24 cellular contexts compared by ENCODE assay signal in the genomic region with DNA sequence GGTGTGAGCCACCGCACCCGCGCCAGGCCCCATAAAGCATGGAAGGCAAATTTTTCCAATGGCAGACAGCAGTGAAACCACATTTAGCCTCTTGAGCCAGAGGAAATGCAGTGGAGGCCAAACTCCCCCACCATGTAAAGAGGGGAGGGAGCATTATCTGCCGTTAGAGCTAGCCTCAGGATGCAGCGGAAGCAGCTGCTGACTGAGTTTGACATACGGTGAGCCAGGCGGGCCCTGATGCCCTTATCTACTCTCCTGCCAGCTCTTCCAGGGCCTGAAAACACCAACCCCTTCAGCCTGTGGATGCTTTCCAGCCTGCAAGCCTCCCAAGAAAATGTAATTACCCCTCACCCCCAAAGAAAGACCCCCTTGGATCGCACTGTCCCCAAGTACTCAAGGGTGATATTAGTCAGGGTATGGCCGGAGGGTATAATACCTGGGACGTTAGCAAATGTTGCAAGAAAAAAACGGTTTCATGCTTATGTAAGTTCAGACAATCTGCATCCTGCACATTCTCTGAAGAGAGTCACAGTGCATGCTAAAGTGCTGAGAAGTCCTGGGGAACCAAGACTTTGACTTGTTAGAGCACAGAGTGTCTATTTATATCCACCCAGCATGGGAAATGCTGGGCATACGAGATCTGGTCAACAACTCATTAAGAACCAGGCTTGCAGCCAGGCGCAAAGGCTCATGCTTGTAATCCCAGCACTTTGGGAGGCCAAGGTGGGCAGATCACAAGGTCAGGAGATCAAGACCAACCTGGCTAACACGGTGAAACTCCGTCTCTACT. TPM values are rescaled to one million over a fixed set of nuclear protein-coding genes. Genes with fewer than 3 reads are reported as not detected.
DNase-seq lines count a peak whose midpoint lies in the region; ATAC-seq, FAIRE-seq and TF ChIP-seq lines count a peak whose summit lies in the region.
"Had no signal": no experiment of that assay in that cellular context is flagged by ENCODE, and none has a peak within 500 bp of the region (broad histone marks: within the 10 kb centered on the region; RNA-seq: fewer than 3 reads in every experiment).

No MANE protein-coding gene starts in this region.

- TF ChIP-seq EP300 in HepG2 (IDR thresholded peaks at IDR 0.05; ENCODE audit: low read depth in 2 of 2, low read length in 2 of 2) (no peak), HepG2 (CRISPR knock-in tag; IDR thresholded peaks at IDR 0.05; ENCODE audit: borderline replicate concordance) (no peak)

- intact Hi-C loops in right lobe of liver (cut with DNase I) (no loop called here), HepG2 (cut with micrococcal nuclease; ENCODE audit: unreplicated experiment) (no loop called here)

- in situ Hi-C loops in HepG2 (cut with HindIII; ENCODE audit: extremely low pct_ligation_motif_present, low pct_unique_long_range_greater_than_20kb) = no loop called here

- no TSS peak for BruUV-seq in HepG2 (replicated peaks; lab: Mats Ljungman, UMichigan)

- no peaks in the 10 kb centered on the region for H4K20me1 ChIP-seq in HepG2 (ENCODE audit: insufficient read depth, low read length)

- no peak for DNase-seq in right lobe of liver
- DNase-seq in HepG2 (ENCODE audit: low spot score) = no peak
- no peak for DNase-seq in right atrium auricular region (ENCODE audit: low spot score)
- no peak for DNase-seq in OCI-M1 (lab: John Stamatoyannopoulos, UW)
- no peak for DNase-seq in NCI-H1436 treated with DMSO at 0.1 percent for 48 hours (lab: John Stamatoyannopoulos, UW)
- no peak for DNase-seq in glomerular visceral epithelial cell (ENCODE audit: extremely low spot score)
- DNase-seq in A172 (ENCODE audit: low spot score) = no peak
- DNase-seq: activated CD4-positive, CD25-positive, alpha-beta regulatory T cell treated with anti-CD3 and anti-CD28 coated beads, Interleukin-2, amount 50 U/mL, for 72 hours; CD4-positive, alpha-beta memory T cell; DND-41; H7; naive B cell; NCI-H1694 treated with DMSO at 0.1 percent for 48 hours; NCI-H446 treated with DMSO at 0.1 percent for 48 hours; SHP77 treated with DMSO at 0.1 percent for 48 hours; T-helper 2 cell had no signal

- no peak overlapping the region for H3K4me3 ChIP-seq in right lobe of liver
- no peak overlapping the region for H3K4me3 ChIP-seq in HepG2 (replicated peaks in 1 of 3; ENCODE audit: insufficient read depth in 1 of 3, low read depth in 2 of 3, low read length in 3 of 3)
- no peak overlapping the region for H3K4me3 ChIP-seq in right atrium auricular region
- H3K4me3 ChIP-seq: tibial nerve had no signal

- no peak for FAIRE-seq in HepG2 (lab: Jason Lieb, UNC)
- FAIRE-seq: A204.1, colon had no signal

- H3K27me3 ChIP-seq in right lobe of liver (no peaks in the 10 kb centered on the region), HepG2 (ENCODE audit: control insufficient read depth in 1 of 2, insufficient read depth in 2 of 2, low read length in 2 of 2) (peaks cover 2 to 10% of the 10 kb centered on the region in 2 experiments; a peak in 3 of 5 replicates), right atrium auricular region (no peaks in the 10 kb centered on the region)
- H3K27me3 ChIP-seq: tibial nerve had no signal

- POLR2A ChIA-PET in HepG2 (lab: Yijun Ruan, JAX) = no interaction called here

- H3K79me2 ChIP-seq in HepG2 (ENCODE audit: insufficient read depth, low read length) = no peaks in the 10 kb centered on the region
- H3K79me2 ChIP-seq: parathyroid adenoma had no signal

- no peak for TF ChIP-seq RAD21 in HepG2 (CRISPR knock-in tag; IDR thresholded peaks at IDR 0.05)

- no peak overlapping the region for H3K4me2 ChIP-seq in HepG2 (ENCODE audit: low read depth, low read length)

- TF ChIP-seq POLR2A in right lobe of liver (IDR thresholded peaks at IDR 0.05) = no peak
- no peak for TF ChIP-seq POLR2A in HepG2 (IDR thresholded peaks at IDR 0.05; ENCODE audit: insufficient read depth in 1 of 2, low read depth in 2 of 2, low read length in 2 of 2)

- 53% methylated on average over 9 of the region's 15 CpGs for WGBS in right lobe of liver (ENCODE audit: insufficient coverage, low coverage, low lambda C conversion rate, missing lambda C conversion rate)
- WGBS in HepG2 (ENCODE audit: low lambda C conversion rate) = 45% methylated on average over 8 of the region's 15 CpGs

- peak in 3 of 4 donors; percentile 36 to 70 (median 57) for ATAC-seq in right lobe of liver
- ATAC-seq in HepG2 = no peak

- no peak overlapping the region for H3K9ac ChIP-seq in HepG2 (ENCODE audit: insufficient read depth, low read depth, low read length)
- H3K9ac ChIP-seq: parathyroid adenoma had no signal

- TF ChIP-seq CTCF in right lobe of liver (IDR thresholded peaks at IDR 0.05) (no peak), HepG2 (CRISPR knock-in tag; IDR thresholded peaks at IDR 0.05) (no peak), right atrium auricular region (IDR thresholded peaks at IDR 0.05) (no peak)

- H3K9me3 ChIP-seq in right lobe of liver (no peaks in the 10 kb centered on the region), HepG2 (ENCODE audit: low read length) (no peaks in the 10 kb centered on the region), right atrium auricular region (no peaks in the 10 kb centered on the region)
- H3K9me3 ChIP-seq: tibial nerve had no signal

- CTCF ChIA-PET in HepG2 (lab: Yijun Ruan, JAX; ENCODE audit: low intra/inter-chr PET ratio, low total read pairs) = no interaction called here

- no peaks in the 10 kb centered on the region for H3K36me3 ChIP-seq in right lobe of liver
- no peaks in the 10 kb centered on the region for H3K36me3 ChIP-seq in HepG2 (replicated peaks in 1 of 2; ENCODE audit: control insufficient read depth in 1 of 2, insufficient read depth in 2 of 2, low read length in 2 of 2)
- no peaks in the 10 kb centered on the region for H3K36me3 ChIP-seq in right atrium auricular region
- H3K36me3 ChIP-seq: tibial nerve had no signal

- H3K27ac ChIP-seq in right lobe of liver = no peak overlapping the region
- no peak overlapping the region for H3K27ac ChIP-seq in HepG2 (ENCODE audit: extremely low read length, insufficient read depth, low read length)
- peak overlapping the region; percentile 75 for H3K27ac ChIP-seq in cingulate gyrus (ENCODE audit: low read depth, low read length)
- peak overlapping the region; percentile 50 to 59 for H3K27ac ChIP-seq in right atrium auricular region
- H3K27ac ChIP-seq: epithelial cell of prostate, parathyroid adenoma, tibial nerve had no signal

- no peaks in the 10 kb centered on the region for H3K4me1 ChIP-seq in right lobe of liver
- H3K4me1 ChIP-seq in HepG2 (ENCODE audit: insufficient read depth, low read length) = no peaks in the 10 kb centered on the region
- H3K4me1 ChIP-seq in right atrium auricular region = peaks cover 0 to 10% of the 10 kb centered on the region in 2 donors
- H3K4me1 ChIP-seq: parathyroid adenoma, tibial nerve had no signal

- no peak overlapping the region for H2AFZ ChIP-seq in HepG2 (ENCODE audit: low read length)
- H2AFZ ChIP-seq: parathyroid adenoma had no signal

TF ChIP-seq in HepG2, 621 proteins besides CTCF, POLR2A, EP300 and RAD21 (continues in another document):
- TF ChIP-seq, protein P1, sequence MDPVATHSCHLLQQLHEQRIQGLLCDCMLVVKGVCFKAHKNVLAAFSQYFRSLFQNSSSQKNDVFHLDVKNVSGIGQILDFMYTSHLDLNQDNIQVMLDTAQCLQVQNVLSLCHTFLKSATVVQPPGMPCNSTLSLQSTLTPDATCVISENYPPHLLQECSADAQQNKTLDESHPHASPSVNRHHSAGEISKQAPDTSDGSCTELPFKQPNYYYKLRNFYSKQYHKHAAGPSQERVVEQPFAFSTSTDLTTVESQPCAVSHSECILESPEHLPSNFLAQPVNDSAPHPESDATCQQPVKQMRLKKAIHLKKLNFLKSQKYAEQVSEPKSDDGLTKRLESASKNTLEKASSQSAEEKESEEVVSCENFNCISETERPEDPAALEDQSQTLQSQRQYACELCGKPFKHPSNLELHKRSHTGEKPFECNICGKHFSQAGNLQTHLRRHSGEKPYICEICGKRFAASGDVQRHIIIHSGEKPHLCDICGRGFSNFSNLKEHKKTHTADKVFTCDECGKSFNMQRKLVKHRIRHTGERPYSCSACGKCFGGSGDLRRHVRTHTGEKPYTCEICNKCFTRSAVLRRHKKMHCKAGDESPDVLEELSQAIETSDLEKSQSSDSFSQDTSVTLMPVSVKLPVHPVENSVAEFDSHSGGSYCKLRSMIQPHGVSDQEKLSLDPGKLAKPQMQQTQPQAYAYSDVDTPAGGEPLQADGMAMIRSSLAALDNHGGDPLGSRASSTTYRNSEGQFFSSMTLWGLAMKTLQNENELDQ (CRISPR knock-in tag; IDR thresholded peaks at IDR 0.05; ENCODE audit: borderline replicate concordance) = no peak
- no peak for TF ChIP-seq TCF7L2 (IDR thresholded peaks at IDR 0.05; ENCODE audit: low read depth, low read length)
- TF ChIP-seq ZFY (CRISPR knock-in tag; IDR thresholded peaks at IDR 0.05) = no peak

RNA-seq across cellular contexts. Expression of a gene that starts 11.3 kb away (rescaled TPM):
- total RNA-seq in right lobe of liver (1 to 10 TPM in 5 of 6 experiments, under 1 TPM in 1; 0.43 to 3.5 (median 1.5) TPM), HepG2 (2016; rRNA removed; fragmentation: Illumina TruSeq; extraction: Trizol) (not detected in 2 replicates), right atrium auricular region (10 to 100 TPM; 11.6 to 15.2 TPM)
- not detected in 2 replicates for total RNA-seq in HepG2 (2016; cell fraction: cytosol; rRNA removed; fragmentation: Illumina TruSeq; extraction: Trizol; ENCODE audit: low read depth)
- not detected in 2 replicates for total RNA-seq in HepG2 (2016; cell fraction: insoluble cytoplasmic fraction; rRNA removed; fragmentation: Illumina TruSeq; extraction: Trizol)
- not detected in 2 replicates for total RNA-seq in HepG2 (2016; cell fraction: membrane; rRNA removed; fragmentation: Illumina TruSeq; extraction: Trizol)
- not detected in 2 replicates for total RNA-seq in HepG2 (2016; cell fraction: nucleus; rRNA removed; fragmentation: Illumina TruSeq; extraction: Trizol)
- polyA plus RNA-seq in HepG2 (2011; rRNA removed) = not detected in 2 replicates
- polyA plus RNA-seq in HepG2 (2011; cell fraction: cytosol; rRNA removed) = not detected in 2 replicates
- polyA plus RNA-seq in HepG2 (2011; cell fraction: nucleus; rRNA removed) = not detected in 2 replicates
- not detected in 2 replicates for polyA plus RNA-seq in HepG2 (2012)
- polyA plus RNA-seq in HepG2 (2016; cell fraction: cytosol; fragmentation: Illumina TruSeq; extraction: Trizol; ENCODE audit: low read depth) = not detected in 2 replicates
- not detected in 2 replicates for polyA plus RNA-seq in HepG2 (2016; cell fraction: insoluble cytoplasmic fraction; fragmentation: Illumina TruSeq; extraction: Trizol; ENCODE audit: low read depth)
- not detected in 2 replicates for polyA plus RNA-seq in HepG2 (2016; cell fraction: membrane; fragmentation: Illumina TruSeq; extraction: Trizol; ENCODE audit: low read depth)
- polyA plus RNA-seq in HepG2 (2016; cell fraction: nucleus; fragmentation: Illumina TruSeq; extraction: Trizol; ENCODE audit: insufficient read depth, low read depth) = not detected in 2 replicates
- polyA minus RNA-seq in HepG2 (2011; rRNA and poly(A)+ RNA removed; ENCODE audit: low replicate concordance) = not detected in 2 replicates
- not detected in 2 replicates for polyA minus RNA-seq in HepG2 (2011; cell fraction: cytosol; rRNA and poly(A)+ RNA removed)
- polyA minus RNA-seq in HepG2 (2011; cell fraction: nucleus; rRNA and poly(A)+ RNA removed) = not detected in 2 replicates
- not detected in 2 replicates for total RNA-seq in A172 (2014; rRNA removed; shearing (Covaris generic))
- total RNA-seq: activated T-helper 2 cell treated with anti-CD3 and anti-CD28 coated beads, Interferon-gamma antibody, Interleukin-2, Interleukin-4, amounts not matched to agents 10 μg/mL and 5 μg/mL and 100 μg/mL, durations not matched to agents 14 hours and 24 hours and 36 hours; CD4-positive, alpha-beta memory T cell; H7; HT1080 had no signal
- polyA plus RNA-seq: CD4-positive, alpha-beta memory T cell had no signal

Comparison
In these comparisons a context has a peak if more than half of its experiments do, and no peak if none do; other contexts are left out.
1. H3K27ac ChIP-seq: peak in cingulate gyrus (single experiment) and right atrium auricular region (2 of 2); none in right lobe of liver (0 of 3) and HepG2 (single experiment).